ENCODE assay signal across 19 cellular contexts in the genomic region with DNA sequence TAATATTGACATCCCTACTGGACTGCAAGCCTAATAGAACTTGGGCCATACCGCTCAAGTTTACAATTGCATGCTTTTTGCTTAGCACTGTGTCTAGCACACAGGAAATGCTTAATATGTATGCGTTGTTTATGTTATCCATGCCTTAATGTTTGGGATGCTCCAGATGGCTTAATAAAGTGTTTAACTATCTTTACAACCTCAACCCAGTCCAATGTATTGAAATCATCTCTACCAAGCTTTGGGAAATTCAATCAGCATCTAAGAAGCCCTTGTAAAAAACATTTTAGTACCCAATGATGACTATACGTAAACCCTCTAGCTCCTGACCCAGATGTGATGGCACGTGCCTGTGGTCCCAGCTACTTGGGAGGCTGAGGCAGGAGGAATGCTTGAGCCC.
"Had no signal": no experiment of that assay in that cellular context is flagged by ENCODE, and none has a peak within 500 bp of the region (broad histone marks: within the 10 kb centered on the region; RNA-seq: fewer than 3 reads in every experiment).

No MANE protein-coding gene starts in this region.

- H3K27ac Mint-ChIP-seq: activated T-cell treated with anti-CD3 and anti-CD28 coated beads, Interleukin-2, amount 50 U/mL, for 72 hours; dendritic cell treated with granulocyte-macrophage colony-stimulating factor and Interleukin-4, amounts not matched to agents 40 ng/mL and 50 ng/mL, for 4 days; T-helper 2 cell treated with Interferon-gamma antibody and Interleukin-4, amounts not matched to agents 5 μg/mL and 100 μg/mL, for 36 hours had no signal

- H3K27ac ChIP-seq: spleen, upper lobe of right lung had no signal

- H3K27me3 ChIP-seq: spleen, upper lobe of right lung had no signal

- DNase-seq: activated CD4-positive, alpha-beta T cell treated with anti-CD3 and anti-CD28 coated beads, Interleukin-2, amount 50 U/mL, for 4 hours; activated effector memory CD4-positive, alpha-beta T cell treated with anti-CD3 and anti-CD28 coated beads, Interleukin-2, amount 50 U/mL, for 16 hours; activated naive CD4-positive, alpha-beta T cell treated with anti-CD3 and anti-CD28 coated beads, Interleukin-2, amount 50 U/mL, for 16 hours; activated T-cell treated with anti-CD3 and anti-CD28 coated beads, Interleukin-2, amount 50 U/mL, for 72 hours; effector CD8-positive, alpha-beta T cell; foreskin fibroblast; hippocampal formation; islet precursor cell; midbrain; SK-N-SH; spleen; stimulated activated naive CD4-positive, alpha-beta T cell; substantia nigra; upper lobe of right lung had no signal

- H3K27me3 Mint-ChIP-seq: dendritic cell treated with granulocyte-macrophage colony-stimulating factor and Interleukin-4, amounts not matched to agents 40 ng/mL and 50 ng/mL, for 4 days had no signal

- H3K4me3 ChIP-seq: spleen, upper lobe of right lung had no signal

- H3K9me3 Mint-ChIP-seq: activated T-cell treated with anti-CD3 and anti-CD28 coated beads, Interleukin-2, amount 50 U/mL, for 72 hours; dendritic cell treated with granulocyte-macrophage colony-stimulating factor and Interleukin-4, amounts not matched to agents 40 ng/mL and 50 ng/mL, for 4 days; neural crest cell; T-helper 2 cell treated with Interferon-gamma antibody and Interleukin-4, amounts not matched to agents 5 μg/mL and 100 μg/mL, for 36 hours had no signal

- H3K4me1 ChIP-seq: spleen had no signal

- H3K9ac ChIP-seq: SK-N-SH had no signal

- H3K9me3 ChIP-seq: SK-N-SH, spleen, upper lobe of right lung had no signal

- H3K36me3 ChIP-seq: upper lobe of right lung had no signal

- ATAC-seq: activated T-cell treated with anti-CD3 and anti-CD28 coated beads, Interleukin-2, amount 50 U/mL, for 72 hours; left lobe of liver; sciatic nerve; upper lobe of right lung had no signal

- H3K4me3 Mint-ChIP-seq: activated T-cell treated with anti-CD3 and anti-CD28 coated beads, Interleukin-2, amount 50 U/mL, for 72 hours; dendritic cell treated with granulocyte-macrophage colony-stimulating factor and Interleukin-4, amounts not matched to agents 40 ng/mL and 50 ng/mL, for 4 days; neural crest cell; T-helper 2 cell treated with Interferon-gamma antibody and Interleukin-4, amounts not matched to agents 5 μg/mL and 100 μg/mL, for 36 hours had no signal
